Comparison of ENCODE assay signal across 1 cellular context in the genomic region with DNA sequence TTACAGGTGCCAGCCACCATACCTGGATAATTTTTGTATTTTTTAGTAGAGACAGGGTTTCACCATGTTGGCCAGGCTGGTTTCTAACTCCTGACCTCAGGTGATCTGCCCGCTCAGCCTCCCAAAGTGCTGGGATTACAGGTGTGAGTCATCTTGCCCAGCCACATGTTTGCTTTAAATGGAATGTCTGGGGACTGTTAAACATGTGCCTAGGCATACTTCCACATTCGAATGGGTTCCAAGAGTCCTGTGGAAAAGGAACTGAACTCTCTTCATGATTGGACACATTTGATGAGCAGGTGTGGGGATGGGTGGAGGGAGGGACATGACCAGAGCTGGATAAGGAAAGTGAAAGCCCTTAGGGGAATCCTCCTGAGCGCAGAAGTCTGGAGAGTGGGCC.
TF ChIP-seq lines count a peak whose summit lies in the region.

No MANE protein-coding gene starts in this region.

TF ChIP-seq in SK-N-SH, 30 proteins besides CTCF, POLR2A, EP300 and RAD21:
- TF ChIP-seq RXRA (IDR thresholded peaks at IDR 0.05; ENCODE audit: borderline replicate concordance, low read depth) (no peak), TCF12 (IDR thresholded peaks at IDR 0.05) (0 out of 2 replicates have a peak, but pooled peaks have one; percentile 5)
- TF ChIP-seq, protein P1, sequence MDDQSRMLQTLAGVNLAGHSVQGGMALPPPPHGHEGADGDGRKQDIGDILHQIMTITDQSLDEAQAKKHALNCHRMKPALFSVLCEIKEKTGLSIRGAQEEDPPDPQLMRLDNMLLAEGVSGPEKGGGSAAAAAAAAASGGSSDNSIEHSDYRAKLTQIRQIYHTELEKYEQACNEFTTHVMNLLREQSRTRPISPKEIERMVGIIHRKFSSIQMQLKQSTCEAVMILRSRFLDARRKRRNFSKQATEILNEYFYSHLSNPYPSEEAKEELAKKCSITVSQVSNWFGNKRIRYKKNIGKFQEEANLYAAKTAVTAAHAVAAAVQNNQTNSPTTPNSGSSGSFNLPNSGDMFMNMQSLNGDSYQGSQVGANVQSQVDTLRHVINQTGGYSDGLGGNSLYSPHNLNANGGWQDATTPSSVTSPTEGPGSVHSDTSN (IDR thresholded peaks at IDR 0.05) = no peak
